Comparison of ENCODE assay signal across 31 cellular contexts in genomic region chr10:51760864-51761263, GRCh38.
DNase-seq lines count a peak whose midpoint lies in the region; ATAC-seq, FAIRE-seq and TF ChIP-seq lines count a peak whose summit lies in the region.
"Had no signal": no experiment of that assay in that cellular context is flagged by ENCODE, and none has a peak within 500 bp of the region (broad histone marks: within the 10 kb centered on the region; RNA-seq: fewer than 3 reads in every experiment).

No MANE protein-coding gene starts in this region.

- in situ Hi-C loops in K562 (cut with MboI): no loop called here

- no peaks in the 10 kb centered on the region for H3K79me2 ChIP-seq in K562 (ENCODE audit: control insufficient read depth, insufficient read depth, low read length)

- H3K36me3 ChIP-seq in ascending aorta (no peaks in the 10 kb centered on the region), K562 (ENCODE audit: control insufficient read depth, insufficient read depth, low read length) (no peaks in the 10 kb centered on the region)
- H3K36me3 ChIP-seq: BE2C; BLaER1; BLaER1 treated with 17β-estradiol and CSF1 and Interleukin-3, amounts not matched to agents 10 nM and 100 nM had no signal

- no peak overlapping the region for H3K9ac ChIP-seq in K562 (ENCODE audit: insufficient read depth in 1 of 2, low read depth in 2 of 2, low read length in 2 of 2)
- H3K9ac ChIP-seq: BLaER1; BLaER1 treated with 17β-estradiol and CSF1 and Interleukin-3, amounts not matched to agents 10 nM and 100 nM had no signal

- DNase-seq in ascending aorta (ENCODE audit: low spot score in 2 of 2): no peak
- no peak for DNase-seq in K562 (ENCODE audit: extremely low read depth in 1 of 4, low spot score in 3 of 4)
- no peak for DNase-seq in effector CD4-positive, alpha-beta T cell
- no peak for DNase-seq in NCI-H2227 (lab: John Stamatoyannopoulos, UW; ENCODE audit: unreplicated experiment)
- DNase-seq: 8988T; ACHN; AML-193; BE2C; C1 segment of cervical spinal cord; Caco-2; Calu3; CD4-positive, alpha-beta memory T cell; CD4-positive, alpha-beta T cell; CD4-positive, CD25-positive, alpha-beta regulatory T cell; CD8-positive, alpha-beta memory T cell; CD8-positive, alpha-beta T cell; COR-L47; DMS 273 treated with DMSO at 0.1 percent for 48 hours; DMS153; DMS53; DMS79; DMS79 treated with DMSO at 0.1 percent for 48 hours; DND-41; EL had no signal

- BruUV-seq in K562 (replicated peaks; lab: Mats Ljungman, UMichigan): no TSS peak

- H3K4me2 ChIP-seq in K562 (ENCODE audit: insufficient read depth, low read length): no peak overlapping the region
- H3K4me2 ChIP-seq: A549; BLaER1; BLaER1 treated with 17β-estradiol and CSF1 and Interleukin-3, amounts not matched to agents 10 nM and 100 nM had no signal

- POLR2A ChIA-PET in K562 (lab: Yijun Ruan, JAX): no interaction called here

- no peak for FAIRE-seq in K562 (lab: Jason Lieb, UNC)
- FAIRE-seq: A204.1, A549, D721Med had no signal

- intact Hi-C loops in ascending aorta (cut with DNase I): no loop called here
- intact Hi-C loops in K562 (cut with micrococcal nuclease): no loop called here

- CTCF ChIA-PET in K562 (lab: Yijun Ruan, JAX; ENCODE audit: low intra/inter-chr PET ratio): no interaction called here

- no peaks in the 10 kb centered on the region for H3K9me1 ChIP-seq in K562 (ENCODE audit: control insufficient read depth, insufficient read depth, low read length)

- TF ChIP-seq CTCF in ascending aorta (IDR thresholded peaks at IDR 0.05) (no peak), K562 (IDR thresholded peaks at IDR 0.05 in 2 of 3, conservative IDR thresholded peaks at IDR 0.05 in 1 of 3; ENCODE audit: insufficient read depth in 2 of 3, low read depth in 1 of 3, low read length in 3 of 3) (no peak)

- no peak for TF ChIP-seq POLR2A in K562 (conservative IDR thresholded peaks at IDR 0.05)

- ATAC-seq in K562: no peak
- ATAC-seq: A549; CD8-positive, alpha-beta T cell had no signal

- no peak for TF ChIP-seq EP300 in K562 (IDR thresholded peaks at IDR 0.05; ENCODE audit: low read length)

- H3K4me3 ChIP-seq in ascending aorta (no peak overlapping the region), K562 (no peak overlapping the region)
- H3K4me3 ChIP-seq: A549; BLaER1; BLaER1 treated with 17β-estradiol and CSF1 and Interleukin-3, amounts not matched to agents 10 nM and 100 nM had no signal

- 11% methylated on average over 4 of the region's 4 CpGs for WGBS in K562 (ENCODE audit: insufficient coverage, low coverage, missing lambda C conversion rate)

- TF ChIP-seq RAD21 in K562 (CRISPR knock-in tag; conservative IDR thresholded peaks at IDR 0.05 in 1 of 2, IDR thresholded peaks at IDR 0.05 in 1 of 2): no peak

- peak overlapping the region; percentile 44 to 69 for H3K27ac ChIP-seq in ascending aorta
- H3K27ac ChIP-seq in K562 (ENCODE audit: extremely low read depth, low read depth, low read length): no peak overlapping the region
- H3K27ac ChIP-seq: 22Rv1; A549; BLaER1; BLaER1 treated with 17β-estradiol and CSF1 and Interleukin-3, amounts not matched to agents 10 nM and 100 nM; C4-2B had no signal

- no peak overlapping the region for H2AFZ ChIP-seq in K562 (ENCODE audit: low read depth, low read length)

- H3K9me3 ChIP-seq in ascending aorta: peaks cover 0 to under 1% of the 10 kb centered on the region in 2 donors
- H3K9me3 ChIP-seq in K562 (replicated peaks; ENCODE audit: control insufficient read depth, insufficient read depth, low read depth, low read length): no peaks in the 10 kb centered on the region
- H3K9me3 ChIP-seq: A549; BE2C; BLaER1; BLaER1 treated with 17β-estradiol and CSF1 and Interleukin-3, amounts not matched to agents 10 nM and 100 nM; Caco-2 had no signal

- H4K20me1 ChIP-seq in K562 (replicated peaks; ENCODE audit: control insufficient read depth, insufficient read depth, low read length): no peaks in the 10 kb centered on the region
- H4K20me1 ChIP-seq: BLaER1; BLaER1 treated with 17β-estradiol and CSF1 and Interleukin-3, amounts not matched to agents 10 nM and 100 nM had no signal

- H3K4me1 ChIP-seq in ascending aorta: peaks cover 0 to 3% of the 10 kb centered on the region in 2 donors
- H3K4me1 ChIP-seq in K562 (replicated peaks in 1 of 2; ENCODE audit: control insufficient read depth in 2 of 2, insufficient read depth in 2 of 2, low read length in 2 of 2): no peaks in the 10 kb centered on the region
- H3K4me1 ChIP-seq: A549; BE2C; BLaER1; BLaER1 treated with 17β-estradiol and CSF1 and Interleukin-3, amounts not matched to agents 10 nM and 100 nM; Caco-2 had no signal

- H3K27me3 ChIP-seq in ascending aorta (no peaks in the 10 kb centered on the region), K562 (ENCODE audit: control insufficient read depth in 2 of 2, insufficient read depth in 2 of 2, low read length in 2 of 2) (no peaks in the 10 kb centered on the region)
- H3K27me3 ChIP-seq: BE2C; BLaER1; BLaER1 treated with 17β-estradiol and CSF1 and Interleukin-3, amounts not matched to agents 10 nM and 100 nM had no signal

TF ChIP-seq in K562, 482 proteins besides CTCF, POLR2A, EP300 and RAD21:
- TF ChIP-seq NFIC (IDR thresholded peaks at IDR 0.05) (peak; percentile 82), TCF15 (CRISPR knock-in tag; IDR thresholded peaks at IDR 0.05) (no peak), NFIX (CRISPR knock-in tag; IDR thresholded peaks at IDR 0.05; ENCODE audit: low read depth) (peak; percentile 62)
- TF ChIP-seq, protein P1, sequence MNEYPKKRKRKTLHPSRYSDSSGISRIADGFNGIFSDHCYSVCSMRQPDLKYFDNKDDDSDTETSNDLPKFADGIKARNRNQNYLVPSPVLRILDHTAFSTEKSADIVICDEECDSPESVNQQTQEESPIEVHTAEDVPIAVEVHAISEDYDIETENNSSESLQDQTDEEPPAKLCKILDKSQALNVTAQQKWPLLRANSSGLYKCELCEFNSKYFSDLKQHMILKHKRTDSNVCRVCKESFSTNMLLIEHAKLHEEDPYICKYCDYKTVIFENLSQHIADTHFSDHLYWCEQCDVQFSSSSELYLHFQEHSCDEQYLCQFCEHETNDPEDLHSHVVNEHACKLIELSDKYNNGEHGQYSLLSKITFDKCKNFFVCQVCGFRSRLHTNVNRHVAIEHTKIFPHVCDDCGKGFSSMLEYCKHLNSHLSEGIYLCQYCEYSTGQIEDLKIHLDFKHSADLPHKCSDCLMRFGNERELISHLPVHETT (CRISPR knock-in tag; conservative IDR thresholded peaks at IDR 0.05 in 1 of 2, IDR thresholded peaks at IDR 0.05 in 1 of 2): no peak
